Comparison of ENCODE assay signal across 1 cellular context in genomic region chr1:154483941-154484803, GRCh38.
TF ChIP-seq lines count a peak whose summit lies in the region.

No MANE protein-coding gene starts in this region.

TF ChIP-seq in K562, 482 proteins besides CTCF, POLR2A, EP300 and RAD21 (continued from another document):
- TF ChIP-seq STAT6 (CRISPR knock-in tag; IDR thresholded peaks at IDR 0.05) (no peak), JUND (IDR thresholded peaks at IDR 0.05; ENCODE audit: borderline replicate concordance, low read depth, low read length) (peak; percentile 85), JUND (tag; IDR thresholded peaks at IDR 0.05; ENCODE audit: borderline replicate concordance, low read depth, low read length) (peak; percentile 80; the same call in 1 of the 3 replicates), SMARCA4 (IDR thresholded peaks at IDR 0.05) (peak; percentile 42; the same call in 1 of the 2 replicates), PKNOX1 (IDR thresholded peaks at IDR 0.05) (no peak), ZNF121 (CRISPR knock-in tag; conservative IDR thresholded peaks at IDR 0.05) (no peak), ZNF165 (CRISPR knock-in tag; IDR thresholded peaks at IDR 0.05; ENCODE audit: borderline replicate concordance) (no peak), FOXK2 (conservative IDR thresholded peaks at IDR 0.05 in 1 of 2, IDR thresholded peaks at IDR 0.05 in 1 of 2; ENCODE audit: low read depth in 2 of 2) (no peak), JUNB (CRISPR knock-in tag; conservative IDR thresholded peaks at IDR 0.05) (peak; percentile 42; the same call in 1 of the 2 replicates), RBM22 (IDR thresholded peaks at IDR 0.05; ENCODE audit: low read depth, low read length, poor library complexity, severe bottlenecking) (no peak), DEAF1 (CRISPR knock-in tag; IDR thresholded peaks at IDR 0.05) (no peak), ZNF316 (IDR thresholded peaks at IDR 0.05) (no peak), SMARCE1 (IDR thresholded peaks at IDR 0.05) (peak; percentile 43; the same call in 1 of the 2 replicates), ZFP91 (CRISPR knock-in tag; IDR thresholded peaks at IDR 0.05) (0 out of 2 replicates have a peak, but pooled peaks have one; percentile 19), ZNF586 (CRISPR knock-in tag; conservative IDR thresholded peaks at IDR 0.05) (no peak), ZFX (CRISPR knock-in tag; IDR thresholded peaks at IDR 0.05) (no peak), ZC3H11A (IDR thresholded peaks at IDR 0.05; ENCODE audit: low read depth, low read length) (no peak), ATF3 (IDR thresholded peaks at IDR 0.05) (peak; percentile 87), ATF3 (CRISPR knock-in tag; conservative IDR thresholded peaks at IDR 0.05) (no peak), BCL6 (CRISPR knock-in tag; IDR thresholded peaks at IDR 0.05) (no peak), ZNF668 (CRISPR knock-in tag; IDR thresholded peaks at IDR 0.05) (no peak), ARID3B (CRISPR knock-in tag; IDR thresholded peaks at IDR 0.05; ENCODE audit: borderline replicate concordance) (no peak), GTF3C2 (IDR thresholded peaks at IDR 0.05; ENCODE audit: borderline replicate concordance, extremely low read depth, insufficient read length) (no peak), ARID1B (IDR thresholded peaks at IDR 0.05) (peak; percentile 56), ZNF644 (tag; IDR thresholded peaks at IDR 0.05; ENCODE audit: low read depth) (no peak), ZBTB7A (IDR thresholded peaks at IDR 0.05; ENCODE audit: borderline replicate concordance, control insufficient read depth, low read depth, low read length) (no peak)
